In genomic region chr7:111459757-111460280, GRCh38 we compare ENCODE assay signal across 17 cellular contexts.
A peak's percentile ranks its signal among the peaks of the same experiment; 100 is the strongest.
DNase-seq lines count a peak whose midpoint lies in the region; ATAC-seq and TF ChIP-seq lines count a peak whose summit lies in the region.
"Had no signal": no experiment of that assay in that cellular context is flagged by ENCODE, and none has a peak within 500 bp of the region (broad histone marks: within the 10 kb centered on the region; RNA-seq: fewer than 3 reads in every experiment).

No MANE protein-coding gene starts in this region.

- H3K9me3 ChIP-seq in T-helper 17 cell (ENCODE audit: control insufficient read depth, low read length, poor library complexity, severe bottlenecking) (no peaks in the 10 kb centered on the region), tibial nerve (no peaks in the 10 kb centered on the region)
- H3K9me3 ChIP-seq: BLaER1 treated with 17β-estradiol and CSF1 and Interleukin-3, amounts not matched to agents 10 nM and 100 nM; SJCRH30 had no signal

- peak overlapping the region; percentile 21 for H3K27ac Mint-ChIP-seq in T-helper 17 cell
- peak overlapping the region; percentile 2 to 50 (median 35) for H3K27ac Mint-ChIP-seq in nephron
- peak overlapping the region in 1 of 2 donors; percentile 51 for H3K27ac Mint-ChIP-seq in effector memory CD8-positive, alpha-beta T cell

- DNase-seq in AG20443 (ENCODE audit: low spot score) (peak; percentile 14), T-helper 17 cell (no peak), fibroblast of mammary gland (ENCODE audit: low read depth) (peak; percentile 14), GM13976 (ENCODE audit: low spot score) (no peak), tibial nerve (ENCODE audit: low spot score in 2 of 2) (no peak)
- DNase-seq in effector memory CD8-positive, alpha-beta T cell: no peak
- DNase-seq: DMS79, NCI-H1417, NCI-H1930, NCI-H226, NCI-H524, SJCRH30 had no signal

- no peaks in the 10 kb centered on the region for H3K36me3 ChIP-seq in tibial nerve
- H3K36me3 ChIP-seq: BLaER1 treated with 17β-estradiol and CSF1 and Interleukin-3, amounts not matched to agents 10 nM and 100 nM; SJCRH30 had no signal

- TF ChIP-seq POLR2A in tibial nerve (IDR thresholded peaks at IDR 0.05): no peak

- no peaks in the 10 kb centered on the region for H3K27me3 ChIP-seq in tibial nerve
- H3K27me3 ChIP-seq: BLaER1 treated with 17β-estradiol and CSF1 and Interleukin-3, amounts not matched to agents 10 nM and 100 nM; SJCRH30 had no signal

- in situ Hi-C loops in GM13976 (cut with MboI; ENCODE audit: low sequenced_read_pairs, unreplicated experiment): no loop called here

- no peak overlapping the region for H3K4me3 Mint-ChIP-seq in T-helper 17 cell
- no peak overlapping the region for H3K4me3 Mint-ChIP-seq in nephron
- H3K4me3 Mint-ChIP-seq in effector memory CD8-positive, alpha-beta T cell: no peak overlapping the region

- H3K36me3 Mint-ChIP-seq in T-helper 17 cell (ENCODE audit: low read depth) (peaks cover 2% of the 10 kb centered on the region), nephron (ENCODE audit: low read depth) (no peaks in the 10 kb centered on the region)
- H3K36me3 Mint-ChIP-seq in effector memory CD8-positive, alpha-beta T cell (ENCODE audit: insufficient read depth): no peaks in the 10 kb centered on the region

- peaks cover 0 to 13% (median 0%) of the 10 kb centered on the region in 4 donors for H3K4me1 ChIP-seq in tibial nerve
- H3K4me1 ChIP-seq: BLaER1 treated with 17β-estradiol and CSF1 and Interleukin-3, amounts not matched to agents 10 nM and 100 nM; SJCRH30 had no signal

- no peak for TF ChIP-seq CTCF in fibroblast of mammary gland (conservative IDR thresholded peaks at IDR 0.05; ENCODE audit: control insufficient read depth, insufficient read depth, low read depth, low read length)
- TF ChIP-seq CTCF in nephron (IDR thresholded peaks at IDR 0.05; ENCODE audit: unreplicated experiment in 3 of 3): no peak
- TF ChIP-seq CTCF in GM13976 (IDR thresholded peaks at IDR 0.05; ENCODE audit: borderline replicate concordance, control extremely low read depth, extremely low read depth, insufficient read depth, missing control alignments): no peak
- no peak for TF ChIP-seq CTCF in tibial nerve (IDR thresholded peaks at IDR 0.05)

- no peak for ATAC-seq in T-helper 17 cell
- no peak for ATAC-seq in HG02885 (IDR thresholded peaks at IDR 0.05; ENCODE audit: poor library complexity, unreplicated experiment)
- no peak for ATAC-seq in effector memory CD8-positive, alpha-beta T cell (replicated peaks)
- ATAC-seq: HepG2 had no signal

- H3K27ac ChIP-seq in tibial nerve: no peak overlapping the region
- H3K27ac ChIP-seq: BLaER1 treated with 17β-estradiol and CSF1 and Interleukin-3, amounts not matched to agents 10 nM and 100 nM; KMS-11; SJCRH30 had no signal

- 62 to 65% methylated on average over 2 of the region's 2 CpGs for WGBS in tibial nerve, 2 donors

- TF ChIP-seq EP300 in tibial nerve (IDR thresholded peaks at IDR 0.05): no peak

- no peaks in the 10 kb centered on the region for H3K27me3 Mint-ChIP-seq in T-helper 17 cell
- H3K27me3 Mint-ChIP-seq in nephron (ENCODE audit: low read depth): no peaks in the 10 kb centered on the region
- H3K27me3 Mint-ChIP-seq in effector memory CD8-positive, alpha-beta T cell: no peaks in the 10 kb centered on the region

- H3K4me3 ChIP-seq in fibroblast of mammary gland (ENCODE audit: control insufficient read depth, low read depth, low read length) (no peak overlapping the region), tibial nerve (no peak overlapping the region)
- H3K4me3 ChIP-seq: BLaER1 treated with 17β-estradiol and CSF1 and Interleukin-3, amounts not matched to agents 10 nM and 100 nM; SJCRH30 had no signal

- H3K9me3 Mint-ChIP-seq in nephron: no peaks in the 10 kb centered on the region
- peaks cover 0 to 2% of the 10 kb centered on the region in 2 donors for H3K9me3 Mint-ChIP-seq in effector memory CD8-positive, alpha-beta T cell

- no peaks in the 10 kb centered on the region for H3K4me1 Mint-ChIP-seq in T-helper 17 cell
- peaks cover 10% of the 10 kb centered on the region for H3K4me1 Mint-ChIP-seq in nephron
- peaks cover 0 to 4% of the 10 kb centered on the region in 2 donors for H3K4me1 Mint-ChIP-seq in effector memory CD8-positive, alpha-beta T cell (ENCODE audit: low read depth in 2 of 2)

Comparison
In these comparisons a context has a peak if more than half of its experiments do, and no peak if none do; other contexts are left out.
1. DNase-seq: peak in AG20443 (single experiment) and fibroblast of mammary gland (single experiment); none in T-helper 17 cell (0 of 3), GM13976 (single experiment), tibial nerve (0 of 2) and effector memory CD8-positive, alpha-beta T cell (0 of 3).